In the genomic region with DNA sequence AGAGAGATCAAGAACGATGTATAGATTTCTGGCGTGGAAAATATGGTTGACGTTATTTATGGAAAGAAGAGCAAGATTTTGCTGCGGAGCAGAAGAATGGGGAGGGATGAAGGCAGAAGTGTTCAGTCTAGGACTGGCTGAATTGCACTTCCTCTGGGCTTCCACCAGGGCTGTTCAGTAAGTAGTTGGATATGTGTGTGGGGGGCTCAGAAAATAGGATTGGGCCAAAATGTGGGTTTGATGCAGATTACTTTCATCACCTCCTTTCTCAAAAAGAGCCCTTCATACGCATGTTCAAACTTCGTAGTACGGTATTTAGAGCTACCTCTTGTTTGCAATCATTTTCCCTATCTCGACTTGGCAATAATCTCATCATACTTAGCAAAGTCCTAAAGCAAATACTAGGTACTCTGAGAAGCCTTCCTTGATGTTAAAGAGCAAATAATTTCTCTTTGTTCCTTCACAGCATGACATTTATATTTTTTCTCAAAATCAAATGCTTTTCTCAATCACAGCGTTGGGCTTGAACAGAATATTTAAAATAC, we compare ENCODE assay signal across 1 cellular context.
TF ChIP-seq lines count a peak whose summit lies in the region.

No MANE protein-coding gene starts in this region.

TF ChIP-seq in GM23338, 12 proteins besides CTCF, POLR2A, EP300 and RAD21:
- TF ChIP-seq, protein P1, sequence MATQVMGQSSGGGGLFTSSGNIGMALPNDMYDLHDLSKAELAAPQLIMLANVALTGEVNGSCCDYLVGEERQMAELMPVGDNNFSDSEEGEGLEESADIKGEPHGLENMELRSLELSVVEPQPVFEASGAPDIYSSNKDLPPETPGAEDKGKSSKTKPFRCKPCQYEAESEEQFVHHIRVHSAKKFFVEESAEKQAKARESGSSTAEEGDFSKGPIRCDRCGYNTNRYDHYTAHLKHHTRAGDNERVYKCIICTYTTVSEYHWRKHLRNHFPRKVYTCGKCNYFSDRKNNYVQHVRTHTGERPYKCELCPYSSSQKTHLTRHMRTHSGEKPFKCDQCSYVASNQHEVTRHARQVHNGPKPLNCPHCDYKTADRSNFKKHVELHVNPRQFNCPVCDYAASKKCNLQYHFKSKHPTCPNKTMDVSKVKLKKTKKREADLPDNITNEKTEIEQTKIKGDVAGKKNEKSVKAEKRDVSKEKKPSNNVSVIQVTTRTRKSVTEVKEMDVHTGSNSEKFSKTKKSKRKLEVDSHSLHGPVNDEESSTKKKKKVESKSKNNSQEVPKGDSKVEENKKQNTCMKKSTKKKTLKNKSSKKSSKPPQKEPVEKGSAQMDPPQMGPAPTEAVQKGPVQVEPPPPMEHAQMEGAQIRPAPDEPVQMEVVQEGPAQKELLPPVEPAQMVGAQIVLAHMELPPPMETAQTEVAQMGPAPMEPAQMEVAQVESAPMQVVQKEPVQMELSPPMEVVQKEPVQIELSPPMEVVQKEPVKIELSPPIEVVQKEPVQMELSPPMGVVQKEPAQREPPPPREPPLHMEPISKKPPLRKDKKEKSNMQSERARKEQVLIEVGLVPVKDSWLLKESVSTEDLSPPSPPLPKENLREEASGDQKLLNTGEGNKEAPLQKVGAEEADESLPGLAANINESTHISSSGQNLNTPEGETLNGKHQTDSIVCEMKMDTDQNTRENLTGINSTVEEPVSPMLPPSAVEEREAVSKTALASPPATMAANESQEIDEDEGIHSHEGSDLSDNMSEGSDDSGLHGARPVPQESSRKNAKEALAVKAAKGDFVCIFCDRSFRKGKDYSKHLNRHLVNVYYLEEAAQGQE (IDR thresholded peaks at IDR 0.05; ENCODE audit: unreplicated experiment) = no peak
- no peak for TF ChIP-seq EZH2 (IDR thresholded peaks at IDR 0.05; ENCODE audit: low read depth, unreplicated experiment)
- no peak for TF ChIP-seq CREB1 (CRISPR knock-in tag; IDR thresholded peaks at IDR 0.05; ENCODE audit: low read depth)
